24 cellular contexts compared by ENCODE assay signal in genomic region chr3:10937141-10937825, GRCh38. TPM values are rescaled to one million over a fixed set of nuclear protein-coding genes. Genes with fewer than 3 reads are reported as not detected.
DNase-seq lines count a peak whose midpoint lies in the region; ATAC-seq and TF ChIP-seq lines count a peak whose summit lies in the region.
"Had no signal": no experiment of that assay in that cellular context is flagged by ENCODE, and none has a peak within 500 bp of the region (broad histone marks: within the 10 kb centered on the region; RNA-seq: fewer than 3 reads in every experiment).

No MANE protein-coding gene starts in this region.

- no peak overlapping the region for H3K4me3 ChIP-seq in right atrium auricular region
- no peak overlapping the region for H3K4me3 ChIP-seq in esophagus (ENCODE audit: low read depth in 1 of 2, low read length in 2 of 2)
- H3K4me3 ChIP-seq: GM12878, PC-9 had no signal

- H3K4me1 Mint-ChIP-seq in stimulated activated naive B cell treated with anti-CD40 and anti-IgM and Interleukin-4, amounts not matched to agents 10 μg/mL and 1 μg/mL and 100 μg/mL, for 72 hours: no peaks in the 10 kb centered on the region
- H3K4me1 Mint-ChIP-seq: CD4-positive, CD25-positive, alpha-beta regulatory T cell; IgD-negative memory B cell had no signal

- H3K9me3 Mint-ChIP-seq in stimulated activated naive B cell treated with anti-CD40 and anti-IgM and Interleukin-4, amounts not matched to agents 10 μg/mL and 1 μg/mL and 100 μg/mL, for 72 hours: peaks cover 2 to 4% of the 10 kb centered on the region in 2 donors

- TF ChIP-seq CTCF in right atrium auricular region (IDR thresholded peaks at IDR 0.05): no peak

- H3K36me3 Mint-ChIP-seq in stimulated activated naive B cell treated with anti-CD40 and anti-IgM and Interleukin-4, amounts not matched to agents 10 μg/mL and 1 μg/mL and 100 μg/mL, for 72 hours: no peaks in the 10 kb centered on the region
- H3K36me3 Mint-ChIP-seq: CD4-positive, CD25-positive, alpha-beta regulatory T cell had no signal

- H3K27ac Mint-ChIP-seq in stimulated activated naive B cell treated with anti-CD40 and anti-IgM and Interleukin-4, amounts not matched to agents 10 μg/mL and 1 μg/mL and 100 μg/mL, for 72 hours: no peak overlapping the region
- H3K27ac Mint-ChIP-seq: CD4-positive, CD25-positive, alpha-beta regulatory T cell; IgD-negative memory B cell had no signal

- H3K9me3 ChIP-seq in right atrium auricular region (no peaks in the 10 kb centered on the region), esophagus (ENCODE audit: control insufficient read depth in 2 of 2, insufficient read depth in 1 of 2, low read depth in 1 of 2, low read length in 1 of 2) (no peaks in the 10 kb centered on the region)
- H3K9me3 ChIP-seq: BE2C had no signal

- DNase-seq in cardiac septum (ENCODE audit: low spot score) (peak; percentile 63), right atrium auricular region (ENCODE audit: low spot score) (no peak), posterior vena cava (ENCODE audit: low spot score) (peak; percentile 58)
- no peak for DNase-seq in stimulated activated naive B cell treated with anti-CD40 and anti-IgM and Interleukin-4, amounts not matched to agents 10 μg/mL and 1 μg/mL and 100 μg/mL, for 72 hours
- DNase-seq: 8988T; ACHN; BE2C; CD4-positive, CD25-positive, alpha-beta regulatory T cell; HCEC 1CT; MM.1S; NCI-H2029; NCI-H446; NCI-H524 treated with DMSO at 0.1 percent for 48 hours; NCI-H774; NK-92 treated with Interleukin-12 subunit alpha and Interleukin-12 subunit beta, amount 100 ng/mL, for 24 hours; PC-9; Right ventricle myocardium superior had no signal

- 59 to 66% methylated on average over 12 of the region's 12 CpGs for WGBS in esophagus, 2 donors

- no peaks in the 10 kb centered on the region for H3K27me3 ChIP-seq in right atrium auricular region
- no peaks in the 10 kb centered on the region for H3K27me3 ChIP-seq in esophagus (ENCODE audit: control insufficient read depth in 1 of 2, insufficient read depth in 2 of 2, low read length in 2 of 2)
- H3K27me3 ChIP-seq: BE2C had no signal

- H3K27me3 Mint-ChIP-seq in stimulated activated naive B cell treated with anti-CD40 and anti-IgM and Interleukin-4, amounts not matched to agents 10 μg/mL and 1 μg/mL and 100 μg/mL, for 72 hours: peaks cover 9 to 14% of the 10 kb centered on the region in 2 donors

- no peak for ATAC-seq in GM21786 (IDR thresholded peaks at IDR 0.05; ENCODE audit: unreplicated experiment)
- ATAC-seq in GM19035 (IDR thresholded peaks at IDR 0.05; ENCODE audit: unreplicated experiment): no peak
- ATAC-seq in stimulated activated naive B cell treated with anti-CD40 and anti-IgM and Interleukin-4, amounts not matched to agents 10 μg/mL and 1 μg/mL and 100 μg/mL, for 72 hours (replicated peaks): no peak
- ATAC-seq: GM12878 had no signal

- H3K36me3 ChIP-seq in right atrium auricular region (no peaks in the 10 kb centered on the region), esophagus (ENCODE audit: control insufficient read depth in 2 of 2, insufficient read depth in 2 of 2, low read length in 1 of 2) (no peaks in the 10 kb centered on the region)
- H3K36me3 ChIP-seq: BE2C had no signal

- no peaks in the 10 kb centered on the region for H3K4me1 ChIP-seq in right atrium auricular region
- H3K4me1 ChIP-seq in esophagus (ENCODE audit: control insufficient read depth in 2 of 2, insufficient read depth in 2 of 2, low read length in 1 of 2): peaks cover 2 to 41% of the 10 kb centered on the region in 2 donors
- H3K4me1 ChIP-seq: BE2C had no signal

- intact Hi-C loops in cardiac septum (cut with DNase I) (no loop called here), posterior vena cava (cut with DNase I) (no loop called here)

- H3K27ac ChIP-seq in right atrium auricular region: no peak overlapping the region
- H3K27ac ChIP-seq in esophagus (ENCODE audit: low read depth in 2 of 2, low read length in 1 of 2): peak overlapping the region; percentile 70 to 78
- H3K27ac ChIP-seq: KMS-11, PC-9 had no signal

- no peak overlapping the region for H3K4me3 Mint-ChIP-seq in stimulated activated naive B cell treated with anti-CD40 and anti-IgM and Interleukin-4, amounts not matched to agents 10 μg/mL and 1 μg/mL and 100 μg/mL, for 72 hours
- H3K4me3 Mint-ChIP-seq: CD4-positive, CD25-positive, alpha-beta regulatory T cell; IgD-negative memory B cell had no signal

RNA-seq across cellular contexts. Expression of gene SLC6A1, which starts 55.3 kb away (rescaled TPM):
- total RNA-seq in cardiac septum (2.1 TPM), right atrium auricular region (1 to 10 TPM; 1.3 to 4.1 TPM), posterior vena cava (1 to 10 TPM; 1.2 to 1.3 TPM)
- polyA plus RNA-seq in esophagus: 10 to 100 TPM in 1 of 2 donors, 1 to 10 TPM in 1; 6.9 to 12.7 TPM
- total RNA-seq: CD4-positive, CD25-positive, alpha-beta regulatory T cell; GM12878; PC-9; RPMI7951 had no signal
- polyA plus RNA-seq: CD4-positive, CD25-positive, alpha-beta regulatory T cell; GM12878; IgD-negative memory B cell had no signal

Comparison
In these comparisons a context has a peak if more than half of its experiments do, and no peak if none do; other contexts are left out.
1. DNase-seq: peak in cardiac septum (single experiment) and posterior vena cava (single experiment); none in right atrium auricular region (single experiment) and stimulated activated naive B cell treated with anti-CD40 and anti-IgM and Interleukin-4, amounts not matched to agents 10 μg/mL and 1 μg/mL and 100 μg/mL, for 72 hours (single experiment).
2. H3K27ac ChIP-seq: peak in esophagus (2 of 2); none in right atrium auricular region (0 of 2).